Comparison of ENCODE assay signal across 8 cellular contexts in the genomic region with DNA sequence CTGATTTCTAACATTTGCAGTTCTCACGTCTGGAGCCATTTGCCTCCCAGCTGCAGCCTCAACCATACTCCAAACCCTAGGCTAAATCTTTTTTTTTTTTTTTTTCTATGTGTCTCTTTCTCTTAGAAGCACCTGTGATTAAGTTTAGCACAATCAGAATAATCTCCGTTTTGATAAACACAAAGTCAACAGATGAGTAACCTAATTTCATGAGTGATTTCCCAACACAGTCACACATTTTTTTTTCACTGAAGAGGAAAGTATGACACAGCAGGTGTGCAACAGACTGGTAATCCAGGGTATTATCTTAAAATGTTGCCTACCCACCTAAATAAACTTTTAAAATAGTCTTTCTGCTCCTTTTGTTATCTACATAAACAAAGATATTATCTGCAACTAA.
DNase-seq lines count a peak whose midpoint lies in the region; ATAC-seq, FAIRE-seq and TF ChIP-seq lines count a peak whose summit lies in the region.
"Not testable (repeated sequence)": the region's sequence is repeated elsewhere in the genome, so short reads cannot be mapped to it uniquely, and the experiment has no call there.

No MANE protein-coding gene starts in this region.

- not testable (repeated sequence) for TF ChIP-seq RAD21 in HepG2 (CRISPR knock-in tag; IDR thresholded peaks at IDR 0.05)

- not testable (repeated sequence) for H3K27me3 Mint-ChIP-seq in WTC11 (ENCODE audit: low read depth); endodermal cell (ENCODE audit: insufficient read depth)

- peaks cover 49% of the 10 kb centered on the region for H3K4me1 ChIP-seq in HUES6 (ENCODE audit: control insufficient read depth, insufficient read depth, low read length)
- H3K4me1 ChIP-seq in endodermal cell (ENCODE audit: control insufficient read depth, insufficient read depth, low read length); HepG2 (ENCODE audit: insufficient read depth, low read length): not testable (repeated sequence)

- in situ Hi-C loops in HepG2 (cut with HindIII; ENCODE audit: extremely low pct_ligation_motif_present, low pct_unique_long_range_greater_than_20kb): not testable (repeated sequence)

- not testable (repeated sequence) for ATAC-seq in WTC11, HepG2

- not testable (repeated sequence) for H2AFZ ChIP-seq in HepG2 (ENCODE audit: low read length)

- H3K79me2 ChIP-seq in HepG2 (ENCODE audit: insufficient read depth, low read length): not testable (repeated sequence)

- H3K4me2 ChIP-seq in HepG2 (ENCODE audit: low read depth, low read length): not testable (repeated sequence)

- not testable (repeated sequence) for TF ChIP-seq CTCF in WTC11 (IDR thresholded peaks at IDR 0.05); endodermal cell (conservative IDR thresholded peaks at IDR 0.05); HepG2 (CRISPR knock-in tag; IDR thresholded peaks at IDR 0.05)

- peak; percentile 23 for FAIRE-seq in HepG2 (lab: Jason Lieb, UNC)

- H3K27ac Mint-ChIP-seq in WTC11: peak overlapping the region; percentile 41; the same call in 1 of the 2 replicates
- H3K27ac Mint-ChIP-seq in endodermal cell: peak overlapping the region; percentile 45

- TF ChIP-seq POLR2A in HepG2 (IDR thresholded peaks at IDR 0.05; ENCODE audit: insufficient read depth in 1 of 2, low read depth in 2 of 2, low read length in 2 of 2): not testable (repeated sequence)

- not testable (repeated sequence) for TF ChIP-seq EP300 in HepG2 (IDR thresholded peaks at IDR 0.05; ENCODE audit: low read depth in 2 of 2, low read length in 2 of 2); HepG2 (CRISPR knock-in tag; IDR thresholded peaks at IDR 0.05; ENCODE audit: borderline replicate concordance)

- H3K27me3 ChIP-seq in HUES6 (ENCODE audit: control insufficient read depth, insufficient read depth, low read length); endodermal cell (ENCODE audit: control insufficient read depth, insufficient read depth, low read length, poor library complexity, severe bottlenecking); HepG2 (ENCODE audit: control insufficient read depth in 1 of 2, insufficient read depth in 2 of 2, low read length in 2 of 2): not testable (repeated sequence)

- 35% methylated on average over 2 of the region's 2 CpGs; no CpG with 5 or more reads in 1 of the 2 experiments for whole genome bisulfite sequencing in endodermal cell (ENCODE audit: insufficient coverage in 1 of 2, insufficient read length in 1 of 2), 2 experiments
- 78% methylated on average over 2 of the region's 2 CpGs for WGBS in HepG2 (ENCODE audit: low lambda C conversion rate)

- H3K36me3 ChIP-seq in HUES6 (ENCODE audit: control insufficient read depth, insufficient read depth, low read length); endodermal cell (ENCODE audit: control insufficient read depth, insufficient read depth, low read length); HepG2 (replicated peaks in 1 of 2; ENCODE audit: control insufficient read depth in 1 of 2, insufficient read depth in 2 of 2, low read length in 2 of 2): not testable (repeated sequence)

- H3K9me3 ChIP-seq in HUES6 (ENCODE audit: control insufficient read depth, insufficient read depth, low read depth, low read length); endodermal cell (ENCODE audit: control insufficient read depth, low read length); HepG2 (ENCODE audit: low read length): not testable (repeated sequence)

- H3K9ac ChIP-seq in HUES6 (ENCODE audit: low read length); endodermal cell (ENCODE audit: extremely low read depth, low read length, poor library complexity, severe bottlenecking); HepG2 (ENCODE audit: insufficient read depth, low read depth, low read length): not testable (repeated sequence)

- DNase-seq in DMS53 treated with DMSO at 0.1 percent for 48 hours (lab: John Stamatoyannopoulos, UW; ENCODE audit: unreplicated experiment) (peak; percentile 33), NCI-H1930 (lab: John Stamatoyannopoulos, UW) (peak; percentile 51 to 77), NCI-H748 treated with DMSO at 0.1 percent for 48 hours (lab: John Stamatoyannopoulos, UW) (peak; percentile 21), renal cortical epithelial cell (ENCODE audit: low read depth) (peak; percentile 23)
- not testable (repeated sequence) for DNase-seq in WTC11 (ENCODE audit: low spot score); endodermal cell; HepG2 (ENCODE audit: low spot score)

- H3K36me3 Mint-ChIP-seq in WTC11; endodermal cell (ENCODE audit: low read depth): not testable (repeated sequence)

- H3K27ac ChIP-seq in HUES6 (ENCODE audit: low read depth, low read length): peak overlapping the region; percentile 25; the same call in 1 of the 2 replicates
- not testable (repeated sequence) for H3K27ac ChIP-seq in endodermal cell (ENCODE audit: low read depth, low read length); HepG2 (ENCODE audit: extremely low read length, insufficient read depth, low read length)

- H3K4me1 Mint-ChIP-seq in WTC11 (peaks cover 44% of the 10 kb centered on the region), endodermal cell (peaks cover 63% of the 10 kb centered on the region)

- not testable (repeated sequence) for H3K4me3 ChIP-seq in HUES6 (ENCODE audit: low read depth, low read length); endodermal cell (ENCODE audit: low read length); HepG2 (replicated peaks in 1 of 3; ENCODE audit: insufficient read depth in 1 of 3, low read depth in 2 of 3, low read length in 3 of 3)

- POLR2A ChIA-PET in WTC11 (lab: Charles Lee); HepG2 (lab: Yijun Ruan, JAX): not testable (repeated sequence)

- H3K4me3 Mint-ChIP-seq in WTC11: not testable (repeated sequence)
- H3K4me3 Mint-ChIP-seq in endodermal cell: peak overlapping the region; percentile 3

- not testable (repeated sequence) for H4K20me1 ChIP-seq in HepG2 (ENCODE audit: insufficient read depth, low read length)

- not testable (repeated sequence) for H3K9me3 Mint-ChIP-seq in WTC11, endodermal cell

- CTCF ChIA-PET in WTC11 (lab: Charles Lee): interaction anchor here (0.6 kb wide), 1 partner anchor 61 kb away, joined by 4 read pairs; no protein-coding TSS in a partner anchor
- CTCF ChIA-PET in HepG2 (lab: Yijun Ruan, JAX; ENCODE audit: low intra/inter-chr PET ratio, low total read pairs): not testable (repeated sequence)

- intact Hi-C loops in HepG2 (cut with micrococcal nuclease; ENCODE audit: unreplicated experiment): not testable (repeated sequence)

- BruUV-seq in HepG2 (replicated peaks; lab: Mats Ljungman, UMichigan): not testable (repeated sequence)
